ENCODE assay signal across 24 cellular contexts in genomic region chr3:158936530-158937113, GRCh38.
DNase-seq lines count a peak whose midpoint lies in the region; FAIRE-seq and TF ChIP-seq lines count a peak whose summit lies in the region.
"Had no signal": no experiment of that assay in that cellular context is flagged by ENCODE, and none has a peak within 500 bp of the region (broad histone marks: within the 10 kb centered on the region; RNA-seq: fewer than 3 reads in every experiment).

No MANE protein-coding gene starts in this region.

- H3K4me1 ChIP-seq in Karpas-422 (ENCODE audit: low read length) = peaks cover 6% of the 10 kb centered on the region
- H3K4me1 ChIP-seq: heart left ventricle, left lung, parathyroid adenoma, sigmoid colon had no signal

- H3K9ac ChIP-seq in Karpas-422 (ENCODE audit: low read length) = no peak overlapping the region
- H3K9ac ChIP-seq: parathyroid adenoma had no signal

- H3K36me3 ChIP-seq in bronchial epithelial cell (ENCODE audit: control insufficient read depth, insufficient read depth, low read length) (no peaks in the 10 kb centered on the region), Karpas-422 (ENCODE audit: insufficient read depth, low read length) (no peaks in the 10 kb centered on the region)
- H3K36me3 ChIP-seq: cardiac muscle cell, heart left ventricle, left lung, sigmoid colon had no signal

- H3K9me3 ChIP-seq in Karpas-422 (ENCODE audit: low read length) = no peaks in the 10 kb centered on the region

- H3K4me3 ChIP-seq in bronchial epithelial cell (ENCODE audit: low read depth, low read length) (no peak overlapping the region), Karpas-422 (ENCODE audit: low read length) (no peak overlapping the region)
- H3K4me3 ChIP-seq: cardiac muscle cell, heart left ventricle, left lung, sigmoid colon had no signal

- no peaks in the 10 kb centered on the region for H3K79me2 ChIP-seq in Karpas-422 (ENCODE audit: low read length)
- H3K79me2 ChIP-seq: parathyroid adenoma had no signal

- no peak for TF ChIP-seq CTCF in bronchial epithelial cell (IDR thresholded peaks at IDR 0.05; ENCODE audit: insufficient read depth, low read length, severe bottlenecking)
- no peak for TF ChIP-seq CTCF in GM10248 (IDR thresholded peaks at IDR 0.05; ENCODE audit: control extremely low read depth, extremely low read depth, low read depth, missing control alignments)

- H4K20me1 ChIP-seq in Karpas-422 (ENCODE audit: insufficient read depth, low read depth, low read length) = no peaks in the 10 kb centered on the region

- H3K27me3 ChIP-seq in bronchial epithelial cell (ENCODE audit: control insufficient read depth, insufficient read depth, low read length) = no peaks in the 10 kb centered on the region
- no peaks in the 10 kb centered on the region for H3K27me3 ChIP-seq in Karpas-422 (ENCODE audit: low read length)
- H3K27me3 ChIP-seq: cardiac muscle cell, heart left ventricle, left lung, sigmoid colon had no signal

- peak; percentile 16 for DNase-seq in H4 (ENCODE audit: low spot score)
- DNase-seq in NCI-H524 treated with DMSO at 0.1 percent for 48 hours (lab: John Stamatoyannopoulos, UW) = peak; percentile 37
- peak; percentile 28 for DNase-seq in bronchial epithelial cell (ENCODE audit: low read depth)
- peak; percentile 24 for DNase-seq in myocyte (ENCODE audit: low read depth)
- no peak for DNase-seq in mucosa of gallbladder (ENCODE audit: low spot score)
- no peak for DNase-seq in activated CD8-positive, alpha-beta memory T cell treated with anti-CD3 and anti-CD28 coated beads, Interleukin-2, amount 50 U/mL, for 48 hours
- DNase-seq in Karpas-422 = no peak
- no peak for DNase-seq in GM10248 (ENCODE audit: extremely low spot score)
- DNase-seq: activated CD4-positive, alpha-beta T cell treated with anti-CD3 and anti-CD28 coated beads for 36 hours; activated CD8-positive, alpha-beta memory T cell treated with anti-CD3 and anti-CD28 coated beads for 24 hours; activated naive CD4-positive, alpha-beta T cell treated with Interleukin-2 at 50 U/mL for 16 hours; activated T-cell treated with anti-CD3 and anti-CD28 coated beads, Interleukin-2, amount 50 U/mL, for 48 hours; heart left ventricle; left lung; NCI-H2107; NCI-H526 treated with DMSO at 0.1 percent for 48 hours; SHP77; sigmoid colon had no signal

- H2AFZ ChIP-seq in Karpas-422 (ENCODE audit: low read length) = no peak overlapping the region
- H2AFZ ChIP-seq: parathyroid adenoma had no signal

- POLR2A ChIA-PET in GM10248 (lab: Yijun Ruan, JAX) = no interaction called here

- no peak for FAIRE-seq in bronchial epithelial cell (lab: Jason Lieb, UNC)
- FAIRE-seq: endothelial cell of umbilical vein, G401.6, HepG2, urothelium cell line had no signal

- H3K4me2 ChIP-seq in Karpas-422 (ENCODE audit: low read depth, low read length, poor library complexity, severe bottlenecking) = no peak overlapping the region

- no peak overlapping the region for H3K27ac ChIP-seq in Karpas-422 (ENCODE audit: low read length)
- H3K27ac ChIP-seq: cardiac muscle cell, heart left ventricle, left lung, parathyroid adenoma, sigmoid colon had no signal

- CTCF ChIA-PET in GM10248 (lab: Yijun Ruan, JAX) = interaction anchor here (1.0 kb wide), 1 partner anchor 13 kb away, joined by 3 read pairs; no protein-coding TSS in a partner anchor

- H3K9me2 ChIP-seq in Karpas-422 (replicated peaks; ENCODE audit: insufficient read depth, low read length) = no peaks in the 10 kb centered on the region

Comparison
In these comparisons a context has a peak if more than half of its experiments do, and no peak if none do; other contexts are left out.
1. DNase-seq: peak in H4 (single experiment), NCI-H524 treated with DMSO at 0.1 percent for 48 hours (single experiment), bronchial epithelial cell (single experiment) and myocyte (single experiment); none in mucosa of gallbladder (single experiment), activated CD8-positive, alpha-beta memory T cell treated with anti-CD3 and anti-CD28 coated beads, Interleukin-2, amount 50 U/mL, for 48 hours (single experiment), Karpas-422 (single experiment) and GM10248 (single experiment).